In genomic region chr4:6716018-6716911, GRCh38 we compare ENCODE assay signal across 8 cellular contexts. TPM values are rescaled to one million over a fixed set of nuclear protein-coding genes. Genes with fewer than 3 reads are reported as not detected.
DNase-seq lines count a peak whose midpoint lies in the region; ATAC-seq and TF ChIP-seq lines count a peak whose summit lies in the region.

BLOC1S4 (plus strand) TSS chr4:6716174; CDS start chr4:6716210, 36 bp downstream.

- H3K27me3 Mint-ChIP-seq in GM23338 (ENCODE audit: insufficient read depth, low read depth, poor library complexity) (peaks cover 7% of the 10 kb centered on the region), neural progenitor cell (ENCODE audit: insufficient read depth, low read depth) (peaks cover 2% of the 10 kb centered on the region)

- peak within 1 kb of the TSS; percentile 78 for H2AFZ ChIP-seq in GM23338
- peak within 1 kb of the TSS; percentile 85 for H2AFZ ChIP-seq in neural progenitor cell (replicated peaks)

- H3K4me3 Mint-ChIP-seq in GM23338 (peak within 1 kb of the TSS; percentile 81), neural progenitor cell (peak within 1 kb of the TSS; percentile 94)

- H3K36me3 Mint-ChIP-seq in GM23338 (ENCODE audit: low read depth) (peaks cover 3% of the 10 kb centered on the region; the same call in 2 of the 3 replicates), neural progenitor cell (peaks cover 5% of the 10 kb centered on the region)

- peak within 1 kb of the TSS; percentile 63; the same call in 1 of the 2 replicates for H3K27ac Mint-ChIP-seq in GM23338
- peak within 1 kb of the TSS; percentile 91 for H3K27ac Mint-ChIP-seq in neural progenitor cell

- H3K4me1 Mint-ChIP-seq in GM23338 (peaks cover 7% of the 10 kb centered on the region; the same call in 2 of the 3 replicates), neural progenitor cell (peaks cover 24% of the 10 kb centered on the region)

- H3K27me3 ChIP-seq in GM23338 (ENCODE audit: insufficient read depth) = no peaks in the 10 kb centered on the region; the same call in 1 of the 2 replicates
- H3K27me3 ChIP-seq in neural progenitor cell = peaks cover 37% of the 10 kb centered on the region
- H3K27me3 ChIP-seq in stomach smooth muscle (ENCODE audit: control insufficient read depth in 1 of 2, insufficient read depth in 2 of 2, low read length in 2 of 2) = no peaks in the 10 kb centered on the region

- DNase-seq in EL (peak; percentile 88), GM23338 (ENCODE audit: low spot score) (peak; percentile 96), LHCN-M2 (ENCODE audit: low read depth) (peak; percentile 87), SIG-M5 (lab: John Stamatoyannopoulos, UW) (peak; percentile 15), activated gamma-delta T cell (lab: John Stamatoyannopoulos, UW) (peak; percentile 81), foreskin fibroblast (peak; percentile 90 to 97), neural progenitor cell (ENCODE audit: low spot score) (peak; percentile 96)

- TF ChIP-seq CTCF in GM23338 (conservative IDR thresholded peaks at IDR 0.05; ENCODE audit: low read depth in 2 of 2) = no peak
- no peak for TF ChIP-seq CTCF in foreskin fibroblast (IDR thresholded peaks at IDR 0.05; ENCODE audit: low read depth, low read length)
- peak; percentile 23 for TF ChIP-seq CTCF in neural progenitor cell (IDR thresholded peaks at IDR 0.05)

- no peaks in the 10 kb centered on the region for H3K9me2 ChIP-seq in GM23338 (ENCODE audit: insufficient read depth)

- H3K4me2 ChIP-seq in GM23338 (peak within 1 kb of the TSS; percentile 99), neural progenitor cell (peak within 1 kb of the TSS; percentile 80)

- no peaks in the 10 kb centered on the region; the same call in 1 of the 2 replicates for H4K20me1 ChIP-seq in GM23338 (replicated peaks; ENCODE audit: insufficient read depth)
- H4K20me1 ChIP-seq in neural progenitor cell (ENCODE audit: low read depth) = peaks cover 24% of the 10 kb centered on the region

- H3K9ac ChIP-seq in neural progenitor cell (peak within 1 kb of the TSS; percentile 25), stomach smooth muscle (ENCODE audit: low read length in 2 of 2) (peak within 1 kb of the TSS; percentile 82 to 83)

- H3K36me3 ChIP-seq in GM23338 (ENCODE audit: insufficient read depth) = no peaks in the 10 kb centered on the region
- no peaks in the 10 kb centered on the region for H3K36me3 ChIP-seq in neural progenitor cell
- no peaks in the 10 kb centered on the region for H3K36me3 ChIP-seq in stomach smooth muscle (ENCODE audit: control insufficient read depth in 2 of 2, insufficient read depth in 2 of 2, low read length in 2 of 2)

- H3K27ac ChIP-seq in GM23338 (ENCODE audit: low read depth) = no peak within 1 kb of the TSS
- no peak within 1 kb of the TSS for H3K27ac ChIP-seq in neural progenitor cell
- H3K27ac ChIP-seq in stomach smooth muscle (ENCODE audit: low read length) = peak within 1 kb of the TSS; percentile 75

- H3K79me2 ChIP-seq in GM23338 (replicated peaks; ENCODE audit: insufficient read depth) (peaks cover 23% of the 10 kb centered on the region), neural progenitor cell (ENCODE audit: low read depth) (peaks cover 25% of the 10 kb centered on the region)

- H3F3A ChIP-seq in GM23338 (replicated peaks; ENCODE audit: low read depth) (no peaks in the 10 kb centered on the region), neural progenitor cell (ENCODE audit: low read depth) (peaks cover 17% of the 10 kb centered on the region)

- peak; percentile 68 for ATAC-seq in GM23338

- H3K4me1 ChIP-seq in GM23338 (ENCODE audit: insufficient read depth) = peaks cover 12% of the 10 kb centered on the region; the same call in 1 of the 2 replicates
- peaks cover 5% of the 10 kb centered on the region for H3K4me1 ChIP-seq in neural progenitor cell
- H3K4me1 ChIP-seq in stomach smooth muscle (ENCODE audit: control insufficient read depth, insufficient read depth, low read length) = peaks cover 17% of the 10 kb centered on the region

- H3K9me3 ChIP-seq in neural progenitor cell (ENCODE audit: low read depth) (no peaks in the 10 kb centered on the region), stomach smooth muscle (ENCODE audit: control insufficient read depth in 2 of 2, low read length in 2 of 2) (no peaks in the 10 kb centered on the region)

- H3K9me3 Mint-ChIP-seq in GM23338 (peaks cover 3% of the 10 kb centered on the region; the same call in 1 of the 3 replicates), neural progenitor cell (no peaks in the 10 kb centered on the region)

- peak within 1 kb of the TSS; percentile 75 for H3K4me3 ChIP-seq in GM23338
- H3K4me3 ChIP-seq in foreskin fibroblast (ENCODE audit: low read depth in 1 of 2, low read length in 2 of 2) = peak within 1 kb of the TSS; percentile 91 to 93
- peak within 1 kb of the TSS; percentile 71 for H3K4me3 ChIP-seq in neural progenitor cell
- peak within 1 kb of the TSS; percentile 56 to 91 for H3K4me3 ChIP-seq in stomach smooth muscle (ENCODE audit: low read length in 2 of 2)

TF ChIP-seq in GM23338, 12 proteins besides CTCF, POLR2A, EP300 and RAD21:
- TF ChIP-seq ZNF331 (CRISPR knock-in tag; IDR thresholded peaks at IDR 0.05; ENCODE audit: low read depth) (no peak), REST (IDR thresholded peaks at IDR 0.05; ENCODE audit: unreplicated experiment) (no peak), JUNB (IDR thresholded peaks at IDR 0.05; ENCODE audit: unreplicated experiment) (no peak), NANOG (IDR thresholded peaks at IDR 0.05; ENCODE audit: borderline replicate concordance) (no peak), POLR2AphosphoS5 (IDR thresholded peaks at IDR 0.05; ENCODE audit: low read depth) (peak; percentile 95), STAT1 (IDR thresholded peaks at IDR 0.05; ENCODE audit: unreplicated experiment) (no peak), ETS1 (IDR thresholded peaks at IDR 0.05) (peak; percentile 70; the same call in 1 of the 2 replicates)

RNA-seq across cellular contexts. Expression of gene BLOC1S4, which starts in this region (rescaled TPM):
- 33.7 and 35.2 TPM in 2 replicates for total RNA-seq in GM23338 (2014; rRNA removed; shearing (Covaris generic))
- 23.9 and 26.5 TPM in 2 replicates for polyA plus RNA-seq in GM23338 (2016; fragmentation: Nextera tagmentation; extraction: Ambion mirVana)
- 29.6 and 35.6 TPM in 2 replicates for total RNA-seq in LHCN-M2 (2014; rRNA removed)
- polyA plus RNA-seq in LHCN-M2 (2012) = 14.1 TPM
- 10.5 and 24.6 TPM in 2 replicates for total RNA-seq in neural progenitor cell (ENCODE audit: low replicate concordance)

Comparison
In these comparisons a context has a peak if more than half of its experiments do, and no peak if none do; other contexts are left out.
1. DNase-seq: peak in every context shown above with its lines; median percentile 96 in GM23338; 96 in neural progenitor cell; 94 in foreskin fibroblast; 88 in EL; 87 in LHCN-M2; 81 in activated gamma-delta T cell; 15 in SIG-M5.